ENCODE assay signal across 1 cellular context in the genomic region with DNA sequence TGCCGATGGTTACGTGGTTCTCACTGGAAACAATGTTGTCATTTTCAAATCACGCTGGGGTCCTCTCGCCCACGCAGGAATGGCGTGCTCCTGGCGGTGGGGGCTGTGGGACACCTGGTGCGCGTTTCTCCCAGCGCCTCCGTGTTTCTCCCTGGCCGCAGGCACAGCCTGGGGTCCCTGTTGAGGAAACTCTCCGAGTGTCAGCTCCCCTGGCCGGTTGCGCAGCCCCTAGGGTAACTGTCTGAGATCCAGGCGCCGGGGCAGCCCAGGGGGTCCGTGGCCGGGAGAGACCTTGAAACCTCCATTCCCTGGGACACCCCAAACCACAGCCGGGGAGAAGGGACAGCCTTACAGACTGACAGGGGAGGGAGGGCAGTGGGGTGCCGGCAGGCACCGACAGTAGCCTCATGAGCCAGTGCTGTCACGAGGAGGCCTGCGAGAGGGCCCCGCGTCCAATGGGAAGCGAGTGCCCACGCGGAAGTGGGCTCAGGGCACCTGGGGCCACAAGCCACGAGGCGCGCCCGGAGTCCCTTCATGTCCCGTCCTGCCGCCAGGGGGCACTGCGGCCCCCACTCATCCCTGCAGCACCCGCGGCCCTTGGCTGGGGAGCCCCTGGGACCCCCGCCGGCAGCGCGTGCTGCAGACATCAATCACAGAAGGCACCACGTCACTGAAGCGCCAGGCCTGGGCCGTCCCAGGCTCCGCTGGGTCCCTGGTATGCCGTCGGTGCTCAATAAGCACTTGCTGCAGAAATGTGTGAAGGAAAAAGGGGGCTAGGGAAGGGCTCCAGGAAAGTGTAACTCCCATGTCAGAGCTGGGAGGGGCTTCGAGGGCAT.
TF ChIP-seq lines count a peak whose summit lies in the region.

No MANE protein-coding gene starts in this region.

TF ChIP-seq in HepG2, 621 proteins besides CTCF, POLR2A, EP300 and RAD21 (continued from another document and continues in another):
- no peak for TF ChIP-seq ZNF660 (CRISPR knock-in tag; IDR thresholded peaks at IDR 0.05; ENCODE audit: borderline replicate concordance, low read depth)
- no peak for TF ChIP-seq ZNF431 (CRISPR knock-in tag; IDR thresholded peaks at IDR 0.05; ENCODE audit: borderline replicate concordance, low read depth)
- TF ChIP-seq ZFP36L2 (CRISPR knock-in tag; IDR thresholded peaks at IDR 0.05), result no peak
- TF ChIP-seq NR2C2 (CRISPR knock-in tag; IDR thresholded peaks at IDR 0.05; ENCODE audit: borderline replicate concordance), result no peak
- TF ChIP-seq ZNF788 (CRISPR knock-in tag; IDR thresholded peaks at IDR 0.05; ENCODE audit: borderline replicate concordance), result no peak
- TF ChIP-seq KDM5B (CRISPR knock-in tag; IDR thresholded peaks at IDR 0.05; ENCODE audit: borderline replicate concordance), result 0 out of 2 replicates have a peak, but pooled peaks have one; percentile 20
- 0 out of 2 replicates have a peak, but pooled peaks have one; percentile 38 for TF ChIP-seq ISL2 (CRISPR knock-in tag; IDR thresholded peaks at IDR 0.05)
- no peak for TF ChIP-seq ATF4 (CRISPR knock-in tag; IDR thresholded peaks at IDR 0.05)
- no peak for TF ChIP-seq ZNF704 (CRISPR knock-in tag; IDR thresholded peaks at IDR 0.05; ENCODE audit: borderline replicate concordance)
- TF ChIP-seq E2F2 (CRISPR knock-in tag; IDR thresholded peaks at IDR 0.05; ENCODE audit: borderline replicate concordance), result no peak
- TF ChIP-seq AHDC1 (CRISPR knock-in tag; IDR thresholded peaks at IDR 0.05; ENCODE audit: borderline replicate concordance), result no peak
- TF ChIP-seq GLI4 (CRISPR knock-in tag; IDR thresholded peaks at IDR 0.05; ENCODE audit: borderline replicate concordance), result no peak
- no peak for TF ChIP-seq CAMTA2 (CRISPR knock-in tag; IDR thresholded peaks at IDR 0.05; ENCODE audit: borderline replicate concordance)
- no peak for TF ChIP-seq ZNF468 (CRISPR knock-in tag; IDR thresholded peaks at IDR 0.05)
- TF ChIP-seq, protein P1, sequence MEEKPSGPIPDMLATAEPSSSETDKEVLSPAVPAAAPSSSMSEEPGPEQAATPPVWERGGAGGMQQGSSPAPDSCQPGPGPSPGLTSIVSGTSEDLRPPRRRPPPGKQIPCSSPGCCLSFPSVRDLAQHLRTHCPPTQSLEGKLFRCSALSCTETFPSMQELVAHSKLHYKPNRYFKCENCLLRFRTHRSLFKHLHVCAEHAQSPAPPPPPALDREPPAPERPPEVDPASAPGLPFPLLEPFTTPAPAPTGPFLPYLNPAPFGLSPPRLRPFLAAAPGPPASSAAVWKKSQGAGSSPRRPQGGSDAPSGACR (CRISPR knock-in tag; IDR thresholded peaks at IDR 0.05), result no peak
- no peak for TF ChIP-seq MTF1 (CRISPR knock-in tag; IDR thresholded peaks at IDR 0.05)
- no peak for TF ChIP-seq NCOR1 (IDR thresholded peaks at IDR 0.05; ENCODE audit: borderline replicate concordance, low read length)
- no peak for TF ChIP-seq ZNF451 (CRISPR knock-in tag; IDR thresholded peaks at IDR 0.05)
- no peak for TF ChIP-seq ZNF235 (CRISPR knock-in tag; IDR thresholded peaks at IDR 0.05; ENCODE audit: borderline replicate concordance)
- TF ChIP-seq NPAS2 (CRISPR knock-in tag; IDR thresholded peaks at IDR 0.05; ENCODE audit: borderline replicate concordance), result no peak
- no peak for TF ChIP-seq BHLHE40 (IDR thresholded peaks at IDR 0.05; ENCODE audit: low read length)
- peak; percentile 61 for TF ChIP-seq YEATS4 (CRISPR knock-in tag; IDR thresholded peaks at IDR 0.05; ENCODE audit: borderline replicate concordance)
- TF ChIP-seq, protein P2, sequence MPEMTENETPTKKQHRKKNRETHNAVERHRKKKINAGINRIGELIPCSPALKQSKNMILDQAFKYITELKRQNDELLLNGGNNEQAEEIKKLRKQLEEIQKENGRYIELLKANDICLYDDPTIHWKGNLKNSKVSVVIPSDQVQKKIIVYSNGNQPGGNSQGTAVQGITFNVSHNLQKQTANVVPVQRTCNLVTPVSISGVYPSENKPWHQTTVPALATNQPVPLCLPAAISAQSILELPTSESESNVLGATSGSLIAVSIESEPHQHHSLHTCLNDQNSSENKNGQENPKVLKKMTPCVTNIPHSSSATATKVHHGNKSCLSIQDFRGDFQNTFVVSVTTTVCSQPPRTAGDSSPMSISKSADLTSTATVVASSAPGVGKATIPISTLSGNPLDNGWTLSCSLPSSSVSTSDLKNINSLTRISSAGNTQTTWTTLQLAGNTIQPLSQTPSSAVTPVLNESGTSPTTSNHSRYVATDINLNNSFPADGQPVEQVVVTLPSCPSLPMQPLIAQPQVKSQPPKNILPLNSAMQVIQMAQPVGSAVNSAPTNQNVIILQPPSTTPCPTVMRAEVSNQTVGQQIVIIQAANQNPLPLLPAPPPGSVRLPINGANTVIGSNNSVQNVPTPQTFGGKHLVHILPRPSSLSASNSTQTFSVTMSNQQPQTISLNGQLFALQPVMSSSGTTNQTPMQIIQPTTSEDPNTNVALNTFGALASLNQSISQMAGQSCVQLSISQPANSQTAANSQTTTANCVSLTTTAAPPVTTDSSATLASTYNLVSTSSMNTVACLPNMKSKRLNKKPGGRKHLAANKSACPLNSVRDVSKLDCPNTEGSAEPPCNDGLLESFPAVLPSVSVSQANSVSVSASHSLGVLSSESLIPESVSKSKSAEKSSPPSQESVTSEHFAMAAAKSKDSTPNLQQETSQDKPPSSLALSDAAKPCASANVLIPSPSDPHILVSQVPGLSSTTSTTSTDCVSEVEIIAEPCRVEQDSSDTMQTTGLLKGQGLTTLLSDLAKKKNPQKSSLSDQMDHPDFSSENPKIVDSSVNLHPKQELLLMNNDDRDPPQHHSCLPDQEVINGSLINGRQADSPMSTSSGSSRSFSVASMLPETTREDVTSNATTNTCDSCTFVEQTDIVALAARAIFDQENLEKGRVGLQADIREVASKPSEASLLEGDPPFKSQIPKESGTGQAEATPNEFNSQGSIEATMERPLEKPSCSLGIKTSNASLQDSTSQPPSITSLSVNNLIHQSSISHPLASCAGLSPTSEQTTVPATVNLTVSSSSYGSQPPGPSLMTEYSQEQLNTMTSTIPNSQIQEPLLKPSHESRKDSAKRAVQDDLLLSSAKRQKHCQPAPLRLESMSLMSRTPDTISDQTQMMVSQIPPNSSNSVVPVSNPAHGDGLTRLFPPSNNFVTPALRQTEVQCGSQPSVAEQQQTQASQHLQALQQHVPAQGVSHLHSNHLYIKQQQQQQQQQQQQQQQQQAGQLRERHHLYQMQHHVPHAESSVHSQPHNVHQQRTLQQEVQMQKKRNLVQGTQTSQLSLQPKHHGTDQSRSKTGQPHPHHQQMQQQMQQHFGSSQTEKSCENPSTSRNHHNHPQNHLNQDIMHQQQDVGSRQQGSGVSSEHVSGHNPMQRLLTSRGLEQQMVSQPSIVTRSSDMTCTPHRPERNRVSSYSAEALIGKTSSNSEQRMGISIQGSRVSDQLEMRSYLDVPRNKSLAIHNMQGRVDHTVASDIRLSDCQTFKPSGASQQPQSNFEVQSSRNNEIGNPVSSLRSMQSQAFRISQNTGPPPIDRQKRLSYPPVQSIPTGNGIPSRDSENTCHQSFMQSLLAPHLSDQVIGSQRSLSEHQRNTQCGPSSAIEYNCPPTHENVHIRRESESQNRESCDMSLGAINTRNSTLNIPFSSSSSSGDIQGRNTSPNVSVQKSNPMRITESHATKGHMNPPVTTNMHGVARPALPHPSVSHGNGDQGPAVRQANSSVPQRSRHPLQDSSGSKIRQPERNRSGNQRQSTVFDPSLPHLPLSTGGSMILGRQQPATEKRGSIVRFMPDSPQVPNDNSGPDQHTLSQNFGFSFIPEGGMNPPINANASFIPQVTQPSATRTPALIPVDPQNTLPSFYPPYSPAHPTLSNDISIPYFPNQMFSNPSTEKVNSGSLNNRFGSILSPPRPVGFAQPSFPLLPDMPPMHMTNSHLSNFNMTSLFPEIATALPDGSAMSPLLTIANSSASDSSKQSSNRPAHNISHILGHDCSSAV (CRISPR knock-in tag; IDR thresholded peaks at IDR 0.05; ENCODE audit: borderline replicate concordance), result no peak
- TF ChIP-seq ZNF136 (CRISPR knock-in tag; IDR thresholded peaks at IDR 0.05; ENCODE audit: low read depth), result no peak
- peak; percentile 72; the same call in 1 of the 2 replicates for TF ChIP-seq ZNF30 (CRISPR knock-in tag; IDR thresholded peaks at IDR 0.05)
- TF ChIP-seq TFDP1 (CRISPR knock-in tag; IDR thresholded peaks at IDR 0.05; ENCODE audit: borderline replicate concordance), result peak; percentile 73
- no peak for TF ChIP-seq GATA4 (IDR thresholded peaks at IDR 0.05; ENCODE audit: borderline replicate concordance, low read depth)
- TF ChIP-seq REXO4 (CRISPR knock-in tag; IDR thresholded peaks at IDR 0.05; ENCODE audit: borderline replicate concordance), result no peak
- TF ChIP-seq PHF8 (CRISPR knock-in tag; IDR thresholded peaks at IDR 0.05), result no peak
- TF ChIP-seq TFE3 (CRISPR knock-in tag; IDR thresholded peaks at IDR 0.05), result peak; percentile 67; the same call in 1 of the 2 replicates
- no peak for TF ChIP-seq CEBPG (CRISPR knock-in tag; IDR thresholded peaks at IDR 0.05)
- no peak for TF ChIP-seq ZNF724P (CRISPR knock-in tag; IDR thresholded peaks at IDR 0.05; ENCODE audit: borderline replicate concordance)
- TF ChIP-seq ZNF891 (CRISPR knock-in tag; IDR thresholded peaks at IDR 0.05), result 0 out of 2 replicates have a peak, but pooled peaks have one; percentile 42
- no peak; the same call in 1 of the 2 replicates for TF ChIP-seq ZNF256 (CRISPR knock-in tag; conservative IDR thresholded peaks at IDR 0.05)
